8 cellular contexts compared by ENCODE assay signal in genomic region chr16:87383522-87384161, GRCh38. TPM values are rescaled to one million over a fixed set of nuclear protein-coding genes. Genes with fewer than 3 reads are reported as not detected.
DNase-seq lines count a peak whose midpoint lies in the region; ATAC-seq and TF ChIP-seq lines count a peak whose summit lies in the region.

Gene FBXO31 (minus strand): TSS chr16:87383776. CDS start chr16:87383744, 32 bp downstream.

- H3K4me2 ChIP-seq in PC-9 = peak within 1 kb of the TSS; percentile 94

- H3K79me2 ChIP-seq in PC-9 (ENCODE audit: low read depth) = peaks cover 42% of the 10 kb centered on the region

- H3K9me3 ChIP-seq in PC-9 (ENCODE audit: insufficient read depth, low read depth) (no peaks in the 10 kb centered on the region), esophagus muscularis mucosa (no peaks in the 10 kb centered on the region)

- peak; percentile 31 for ATAC-seq in GM21367 (IDR thresholded peaks at IDR 0.05; ENCODE audit: unreplicated experiment)
- ATAC-seq in activated T-cell treated with anti-CD3 and anti-CD28 coated beads, Interleukin-2, amount 50 U/mL, for 4 hours = peak; percentile 73 to 77

- H3K27ac ChIP-seq in PC-9 = peak within 1 kb of the TSS; percentile 73
- peak within 1 kb of the TSS; percentile 93 to 99 (median 96) for H3K27ac ChIP-seq in esophagus muscularis mucosa (replicated peaks in 1 of 4)

- WGBS in esophagus muscularis mucosa = 7% methylated on average over 3 of the region's 90 CpGs

- H3K36me3 Mint-ChIP-seq in activated T-cell treated with anti-CD3 and anti-CD28 coated beads, Interleukin-2, amount 50 U/mL, for 4 hours (ENCODE audit: insufficient read depth) = no peaks in the 10 kb centered on the region

- BruUV-seq in PC-9 (replicated peaks; lab: Mats Ljungman, UMichigan) = no TSS peak

- POLR2A ChIA-PET in PC-9 (lab: Charles Lee; ENCODE audit: unreplicated experiment) = interaction anchor here (0.5 to 1.2 kb wide), 4 partner anchors 11 to 486 kb away, joined by 3 to 5 read pairs (median 4); partner anchors contain the start of gene C16orf95

- H3K36me3 ChIP-seq in PC-9 (ENCODE audit: low read depth) (no peaks in the 10 kb centered on the region), esophagus muscularis mucosa (no peaks in the 10 kb centered on the region)

- TF ChIP-seq POLR2A in esophagus muscularis mucosa (IDR thresholded peaks at IDR 0.05; ENCODE audit: low read depth) = no peak

- TF ChIP-seq EP300 in esophagus muscularis mucosa (IDR thresholded peaks at IDR 0.05) = no peak

- peak; percentile 87 for DNase-seq in Caki2 (ENCODE audit: low read depth)
- peak in 72 of 76 experiments; percentile 39 to 97 (median 79) for DNase-seq in HUDEP-2 (lab: John Stamatoyannopoulos, UW; ENCODE audit: unreplicated experiment in 76 of 76)
- peak; percentile 75 to 89 for DNase-seq in PC-9
- peak; percentile 93 for DNase-seq in activated T-cell treated with anti-CD3 and anti-CD28 coated beads, Interleukin-2, amount 50 U/mL, for 4 hours
- peak; percentile 95 for DNase-seq in esophagus muscularis mucosa (ENCODE audit: extremely low spot score)
- peak; percentile 93 for DNase-seq in myocyte (ENCODE audit: low read depth)
- peak; percentile 80 to 85 for DNase-seq in stimulated activated CD8-positive, alpha-beta memory T cell treated with anti-CD3 and anti-CD28 coated beads, Interleukin-7, amount 100 ng/mL, for 48 hours (ENCODE audit: extremely low read depth in 1 of 2, low read depth in 1 of 2)

- peaks cover 31% of the 10 kb centered on the region for H4K20me1 ChIP-seq in PC-9 (ENCODE audit: insufficient read depth)

- peaks cover 39% of the 10 kb centered on the region for H3K4me1 ChIP-seq in PC-9 (replicated peaks; ENCODE audit: insufficient read depth)
- peaks cover 57 to 85% (median 77%) of the 10 kb centered on the region in 4 donors for H3K4me1 ChIP-seq in esophagus muscularis mucosa

- no peaks in the 10 kb centered on the region for H3K9me3 Mint-ChIP-seq in activated T-cell treated with anti-CD3 and anti-CD28 coated beads, Interleukin-2, amount 50 U/mL, for 4 hours

- peak within 1 kb of the TSS; percentile 88 for H3K4me3 ChIP-seq in PC-9
- peak within 1 kb of the TSS; percentile 86 to 91 (median 89) for H3K4me3 ChIP-seq in esophagus muscularis mucosa

- peaks cover 57% of the 10 kb centered on the region for H3K4me1 Mint-ChIP-seq in activated T-cell treated with anti-CD3 and anti-CD28 coated beads, Interleukin-2, amount 50 U/mL, for 4 hours (ENCODE audit: low read depth)

- H3K27me3 Mint-ChIP-seq in activated T-cell treated with anti-CD3 and anti-CD28 coated beads, Interleukin-2, amount 50 U/mL, for 4 hours (ENCODE audit: low read depth) = peaks cover 2% of the 10 kb centered on the region

- TF ChIP-seq CTCF in PC-9 (conservative IDR thresholded peaks at IDR 0.05) (no peak), esophagus muscularis mucosa (IDR thresholded peaks at IDR 0.05) (no peak)

- peak within 1 kb of the TSS; percentile 95 for H2AFZ ChIP-seq in PC-9

- H3K9me2 ChIP-seq in PC-9 (ENCODE audit: insufficient read depth) = no peaks in the 10 kb centered on the region

- peaks cover 34% of the 10 kb centered on the region for H3F3A ChIP-seq in PC-9 (ENCODE audit: insufficient read depth, low read depth)

- in situ Hi-C loops in Caki2 (cut with HindIII; ENCODE audit: low pct_unique_long_range_greater_than_20kb, low sequenced_read_pairs) = no loop called here

- H3K27me3 ChIP-seq in PC-9 (ENCODE audit: insufficient read depth, low read depth) (no peaks in the 10 kb centered on the region), esophagus muscularis mucosa (no peaks in the 10 kb centered on the region)

- CTCF ChIA-PET in PC-9 (lab: Charles Lee) = interaction anchor here (0.6 to 1.6 kb wide), 2 partner anchors 11 to 92 kb away, joined by 9 to 10 read pairs; no protein-coding TSS in a partner anchor

- intact Hi-C loops in PC-9 (cut with micrococcal nuclease; ENCODE audit: unreplicated experiment) (loop anchor here (5.0 kb wide), 1 partner anchor 66 kb away; the partner anchor contains the start of gene C16orf95), esophagus muscularis mucosa (cut with DNase I) (loop anchor here (5.0 kb wide), 1 partner anchor 66 kb away; the partner anchor contains the start of gene C16orf95)

- H3K4me3 Mint-ChIP-seq in activated T-cell treated with anti-CD3 and anti-CD28 coated beads, Interleukin-2, amount 50 U/mL, for 4 hours = peak within 1 kb of the TSS; percentile 89

RNA-seq across cellular contexts. Expression of gene FBXO31, which starts in this region (rescaled TPM):
- 8.5 and 50.1 TPM in 2 replicates for total RNA-seq in Caki2 (2014; rRNA removed; shearing (Covaris generic); ENCODE audit: low replicate concordance)
- total RNA-seq in PC-9 (2021) (18.8 and 21.9 TPM in 2 replicates), esophagus muscularis mucosa (100 to 1,000 TPM in 2 of 4 donors, 10 to 100 TPM in 2; 68.8 to 173 (median 102) TPM), myocyte (37.4 and 38.9 TPM in 2 replicates)
- 10 to 100 TPM; 53.0 to 58.1 (median 55.5) TPM for total RNA-seq in activated T-cell treated with anti-CD3 and anti-CD28 coated beads, Interleukin-2, amount 50 U/mL, for 4 hours
- 28.2 TPM for polyA plus RNA-seq in myocyte (2012)

Comparison
In these comparisons a context has a peak if more than half of its experiments do, and no peak if none do; other contexts are left out.
1. Peak in every context shown above with its lines: DNase-seq, ATAC-seq, H3K4me3 ChIP-seq and H3K27ac ChIP-seq.